25 cellular contexts compared by ENCODE assay signal in the genomic region with DNA sequence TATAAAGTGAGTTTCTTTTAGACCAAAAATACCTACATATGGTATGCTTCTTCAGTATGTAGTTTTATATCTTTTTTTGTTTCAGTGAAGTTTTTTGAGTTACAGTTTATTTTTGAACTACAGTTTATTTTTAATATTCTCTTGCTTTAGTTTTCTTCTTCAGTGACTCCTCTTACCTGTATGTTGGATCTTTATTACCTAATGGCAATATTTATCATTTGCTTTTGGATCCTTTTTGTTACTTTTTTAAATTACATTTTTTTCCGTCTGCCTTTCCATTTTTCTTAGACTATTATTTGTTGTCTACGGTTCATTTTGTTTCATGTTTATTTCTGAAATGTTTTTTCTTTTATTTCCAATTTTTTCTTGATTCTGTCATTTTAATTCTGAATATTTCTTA.
"Had no signal": no experiment of that assay in that cellular context is flagged by ENCODE, and none has a peak within 500 bp of the region (broad histone marks: within the 10 kb centered on the region; RNA-seq: fewer than 3 reads in every experiment).

No MANE protein-coding gene starts in this region.

- H3K36me3 ChIP-seq: SJSA1 had no signal

- H3K4me3 ChIP-seq: K562, SJSA1, SK-N-MC had no signal

- H3K9me3 ChIP-seq: SJSA1 had no signal

- H3K4me3 Mint-ChIP-seq: IgD-negative memory B cell had no signal

- H3K27me3 ChIP-seq: SJSA1 had no signal

- H3K4me1 ChIP-seq: SJSA1 had no signal

- FAIRE-seq: HTR-8/SVneo, K562, RCC 7860 had no signal

- DNase-seq: Kasumi-1, MM.1S, NCI-H1092 treated with DMSO at 0.1 percent for 48 hours, NCI-H1436, NCI-H187, NCI-H2029, NCI-H2081 treated with DMSO at 0.1 percent for 48 hours, NCI-H2171, NCI-H226, NCI-H446, NCI-H510A, NCI-H524 treated with DMSO at 0.1 percent for 48 hours, NCI-H69, NCI-H774, Right ventricle myocardium superior, RPMI8226, SIG-M5 had no signal

- H3K27ac Mint-ChIP-seq: IgD-negative memory B cell had no signal

- H3K27me3 Mint-ChIP-seq: IgD-negative memory B cell had no signal

- H3K27ac ChIP-seq: HL-60, KMS-11, SJSA1, SK-N-MC had no signal

- ATAC-seq: K562 had no signal
